Comparison of ENCODE assay signal across 8 cellular contexts in genomic region chr7:55280031-55280454, GRCh38.
DNase-seq lines count a peak whose midpoint lies in the region; ATAC-seq and TF ChIP-seq lines count a peak whose summit lies in the region.

No MANE protein-coding gene starts in this region.

- in situ Hi-C loops in transverse colon (cut with MboI; ENCODE audit: low pct_ligation_motif_present in 1 of 4, low pct_unique_long_range_greater_than_20kb in 1 of 4, low sequenced_read_pairs in 3 of 4) = loop anchor here in 3 of 4 donors (5.0 to 25.0 kb wide), 4 partner anchors 127 to 307 kb away; no protein-coding TSS in a partner anchor

- peaks cover 5% of the 10 kb centered on the region for H3K4me1 Mint-ChIP-seq in neural crest cell

- no peaks in the 10 kb centered on the region for H4K20me1 ChIP-seq in OCI-LY7 (ENCODE audit: insufficient read depth, low read length)

- no peaks in the 10 kb centered on the region for H3K79me2 ChIP-seq in OCI-LY7 (ENCODE audit: insufficient read depth, low read depth, low read length)

- WGBS in transverse colon (ENCODE audit: low coverage in 1 of 2), 2 donors = 8% methylated on average over 3 of the region's 3 CpGs; no CpG with 5 or more reads in 1 of the 2 donors

- H3K4me3 ChIP-seq in OCI-LY7 (ENCODE audit: low read depth, low read length, poor library complexity, severe bottlenecking) = no peak overlapping the region
- H3K4me3 ChIP-seq in transverse colon = no peak overlapping the region

- no peaks in the 10 kb centered on the region for H3K4me1 ChIP-seq in OCI-LY7 (ENCODE audit: insufficient read depth, low read length, poor library complexity, severe bottlenecking)
- no peaks in the 10 kb centered on the region for H3K4me1 ChIP-seq in transverse colon

- no peaks in the 10 kb centered on the region for H3K36me3 Mint-ChIP-seq in neural crest cell (ENCODE audit: low read depth)

- H3K4me2 ChIP-seq in OCI-LY7 (ENCODE audit: low read length) = no peak overlapping the region

- no TSS peak for BruUV-seq in OCI-LY7 (replicated peaks; lab: Mats Ljungman, UMichigan)

- no peak overlapping the region for H3K27ac Mint-ChIP-seq in neural crest cell (ENCODE audit: unreplicated experiment)

- H3K36me3 ChIP-seq in OCI-LY7 (ENCODE audit: insufficient read depth, low read length) (no peaks in the 10 kb centered on the region), transverse colon (no peaks in the 10 kb centered on the region)

- no peaks in the 10 kb centered on the region for H3K9me2 ChIP-seq in OCI-LY7 (ENCODE audit: insufficient read depth, low read length)

- TF ChIP-seq POLR2A in transverse colon (IDR thresholded peaks at IDR 0.05) = no peak

- peak overlapping the region; percentile 10; the same call in 1 of the 2 replicates for H2AFZ ChIP-seq in OCI-LY7 (ENCODE audit: low read length)

- POLR2A ChIA-PET in OCI-LY7 (lab: Charles Lee) = no interaction called here

- H3K27me3 Mint-ChIP-seq in neural crest cell (ENCODE audit: low read depth) = no peaks in the 10 kb centered on the region

- H3K27ac ChIP-seq in OCI-LY7 (ENCODE audit: low read depth, low read length, poor library complexity, severe bottlenecking) (no peak overlapping the region), transverse colon (no peak overlapping the region)

- TF ChIP-seq CTCF in OCI-LY7 (conservative IDR thresholded peaks at IDR 0.05; ENCODE audit: low read length) (peak; percentile 83), neural crest cell (conservative IDR thresholded peaks at IDR 0.05) (peak; percentile 78), transverse colon (IDR thresholded peaks at IDR 0.05) (peak; percentile 63 to 67 (median 65))

- intact Hi-C loops in OCI-LY7 (cut with micrococcal nuclease; ENCODE audit: unreplicated experiment) = loop anchor here (1.0 to 5.0 kb wide), 4 partner anchors 87 to 313 kb away; partner anchors contain the start of gene LANCL2
- intact Hi-C loops in transverse colon (cut with DNase I; ENCODE audit: low total_unique reads) = loop anchor here (1.0 kb wide), 1 partner anchor 136 kb away; no protein-coding TSS in a partner anchor

- H3K9me3 ChIP-seq in OCI-LY7 (ENCODE audit: low read length) (no peaks in the 10 kb centered on the region), transverse colon (no peaks in the 10 kb centered on the region)

- no peaks in the 10 kb centered on the region for H3K9me3 Mint-ChIP-seq in neural crest cell

- CTCF ChIA-PET in OCI-LY7 (lab: Charles Lee; ENCODE audit: unreplicated experiment) = interaction anchor here (0.6 to 1.3 kb wide), 2 partner anchors 34 to 133 kb away, joined by 3 to 5 read pairs; no protein-coding TSS in a partner anchor

- TF ChIP-seq EP300 in transverse colon (IDR thresholded peaks at IDR 0.05; ENCODE audit: low read depth) = no peak

- H3K4me3 Mint-ChIP-seq in neural crest cell = no peak overlapping the region

- H3K27me3 ChIP-seq in transverse colon = no peaks in the 10 kb centered on the region

- DNase-seq in Daoy (ENCODE audit: low read depth) (peak; percentile 83), HUDEP-2 (lab: John Stamatoyannopoulos, UW; ENCODE audit: unreplicated experiment in 76 of 76) (peak in 51 of 76 experiments; percentile 1 to 66 (median 34)), OCI-LY7 (ENCODE audit: low spot score) (peak; percentile 76), fibroblast of peridontal ligament (ENCODE audit: extremely low read depth) (peak; percentile 82), neural crest cell (ENCODE audit: low read depth, low spot score) (peak; percentile 71), transverse colon (peak; percentile 65)
- peak; percentile 44 for DNase-seq in activated T-cell treated with anti-CD3 and anti-CD28 coated beads, Interleukin-2, amount 50 U/mL, for 1 hour

- peak; percentile 86 for ATAC-seq in GM21515 (IDR thresholded peaks at IDR 0.05; ENCODE audit: unreplicated experiment)
